ENCODE assay signal across 24 cellular contexts in genomic region chr19:10988921-10989320, GRCh38.
"Had no signal": no experiment of that assay in that cellular context is flagged by ENCODE, and none has a peak within 500 bp of the region (broad histone marks: within the 10 kb centered on the region; RNA-seq: fewer than 3 reads in every experiment).

No MANE protein-coding gene starts in this region.

- H3K4me3 ChIP-seq: gastrocnemius medialis, lung, mucosa of descending colon, pancreas, smooth muscle cell, suprapubic skin, transverse colon, vagina had no signal

- H3K4me3 Mint-ChIP-seq: mesothelial cell of epicardium; naive thymus-derived CD4-positive, alpha-beta T cell; stimulated activated naive CD8-positive, alpha-beta T cell treated with anti-CD3 and anti-CD28 coated beads, Interleukin-15, amount 100 ng/mL, for 72 hours had no signal

- H3K27ac Mint-ChIP-seq: mesothelial cell of epicardium had no signal

- H3K9me3 ChIP-seq: gastrocnemius medialis, mucosa of descending colon, pancreas, suprapubic skin, transverse colon, vagina had no signal

- ATAC-seq: esophagus mucosa; gastrocnemius medialis; mucosa of descending colon; naive thymus-derived CD4-positive, alpha-beta T cell; pancreas; sciatic nerve; stimulated activated naive CD8-positive, alpha-beta T cell treated with anti-CD3 and anti-CD28 coated beads, Interleukin-15, amount 100 ng/mL, for 72 hours had no signal

- H3K9me3 Mint-ChIP-seq: mesothelial cell of epicardium; stimulated activated naive CD8-positive, alpha-beta T cell treated with anti-CD3 and anti-CD28 coated beads, Interleukin-15, amount 100 ng/mL, for 72 hours had no signal

- H3K27me3 Mint-ChIP-seq: naive thymus-derived CD4-positive, alpha-beta T cell; stimulated activated naive CD8-positive, alpha-beta T cell treated with anti-CD3 and anti-CD28 coated beads, Interleukin-15, amount 100 ng/mL, for 72 hours had no signal

- H3K4me1 Mint-ChIP-seq: mesothelial cell of epicardium had no signal

- DNase-seq: cortex of kidney; foreskin fibroblast; gastrocnemius medialis; head of caudate nucleus; mesenchymal stem cell; mucosa of descending colon; naive thymus-derived CD4-positive, alpha-beta T cell; occipital lobe; pancreas; stimulated activated CD4-positive, alpha-beta T cell treated with anti-CD3 and anti-CD28 coated beads, Interleukin-12 subunit alpha, Interleukin-12 subunit beta, amount 100 ng/mL, for 4 hours; stimulated activated CD4-positive, alpha-beta T cell treated with anti-CD3 and anti-CD28 coated beads, Interleukin-1b, Interleukin-23, amount 100 ng/mL, for 48 hours; stimulated activated CD4-positive, alpha-beta T cell treated with anti-CD3 and anti-CD28 coated beads, Interleukin-4, amount 100 ng/mL, for 1 hour; stimulated activated CD8-positive, alpha-beta memory T cell treated with anti-CD3 and anti-CD28 coated beads, Interleukin-4, amount 100 ng/mL, for 48 hours; stimulated activated naive CD4-positive, alpha-beta T cell; stimulated activated naive CD8-positive, alpha-beta T cell treated with anti-CD3 and anti-CD28 coated beads, Interleukin-15, amount 100 ng/mL, for 72 hours; transverse colon had no signal

- H3K4me1 ChIP-seq: pancreas, suprapubic skin, transverse colon, vagina had no signal

- H3K27me3 ChIP-seq: gastrocnemius medialis, pancreas, suprapubic skin, transverse colon, vagina had no signal

- H3K27ac ChIP-seq: epithelial cell of prostate, pancreas, suprapubic skin, transverse colon, vagina had no signal

- H3K4me2 ChIP-seq: smooth muscle cell had no signal
